13 cellular contexts compared by ENCODE assay signal in the genomic region with DNA sequence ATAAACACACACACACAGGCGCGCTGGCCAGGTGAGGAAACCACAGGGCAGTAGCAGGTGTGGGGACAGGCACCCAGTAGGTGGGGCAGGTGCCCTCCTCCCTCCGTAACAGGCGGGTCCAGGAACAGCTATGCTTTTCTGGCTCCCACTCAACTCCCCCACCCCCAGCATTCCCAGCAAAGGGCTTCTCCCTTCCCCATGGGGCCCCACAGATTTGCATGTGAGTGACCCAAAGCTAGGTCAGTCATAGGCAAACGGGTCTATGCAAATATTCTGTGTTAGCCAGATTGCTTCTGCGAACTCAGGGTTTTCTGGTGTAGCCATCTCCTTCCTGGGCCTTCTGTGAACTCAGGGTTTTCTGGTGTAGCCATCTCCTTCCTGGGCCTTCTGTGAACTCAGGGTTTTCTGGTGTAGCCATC.
DNase-seq lines count a peak whose midpoint lies in the region; ATAC-seq and TF ChIP-seq lines count a peak whose summit lies in the region.
"Had no signal": no experiment of that assay in that cellular context is flagged by ENCODE, and none has a peak within 500 bp of the region (broad histone marks: within the 10 kb centered on the region; RNA-seq: fewer than 3 reads in every experiment).

No MANE protein-coding gene starts in this region.

- H3K27ac Mint-ChIP-seq in natural killer cell treated with Interleukin-12 subunit alpha and Interleukin-12 subunit beta and Interleukin-15 and Interleukin-18, amount 100 ng/mL, for 72 hours, result no peak overlapping the region
- H3K27ac Mint-ChIP-seq in natural killer cell, result no peak overlapping the region
- H3K27ac Mint-ChIP-seq in chondrocyte (ENCODE audit: unreplicated experiment), result peak overlapping the region; percentile 57

- intact Hi-C loops in natural killer cell (cut with micrococcal nuclease), result no loop called here

- ATAC-seq in natural killer cell treated with Interleukin-12 subunit alpha and Interleukin-12 subunit beta and Interleukin-15 and Interleukin-18, amount 100 ng/mL, for 72 hours, result peak in 1 of 2 donors; percentile 58
- ATAC-seq in natural killer cell, result no peak
- ATAC-seq in HG02623 (IDR thresholded peaks at IDR 0.05; ENCODE audit: unreplicated experiment), result no peak

- H3K36me3 Mint-ChIP-seq in natural killer cell treated with Interleukin-12 subunit alpha and Interleukin-12 subunit beta and Interleukin-15 and Interleukin-18, amount 100 ng/mL, for 72 hours, result no peaks in the 10 kb centered on the region
- no peaks in the 10 kb centered on the region for H3K36me3 Mint-ChIP-seq in natural killer cell
- peaks cover 2% of the 10 kb centered on the region for H3K36me3 Mint-ChIP-seq in chondrocyte (ENCODE audit: low read depth)

- peak; percentile 44 for DNase-seq in natural killer cell treated with Interleukin-12 subunit alpha and Interleukin-12 subunit beta and Interleukin-15 and Interleukin-18, amount 100 ng/mL, for 72 hours (ENCODE audit: low spot score)
- DNase-seq in natural killer cell, result no peak
- peak; percentile 53 for DNase-seq in HuH-7.5 (ENCODE audit: low spot score)
- no peak for DNase-seq in chondrocyte (ENCODE audit: low spot score)
- no peak for DNase-seq in H4 (ENCODE audit: low spot score)
- no peak for DNase-seq in ecto neural progenitor cell (ENCODE audit: low spot score)
- no peak for DNase-seq in stimulated activated naive CD4-positive, alpha-beta T cell (lab: John Stamatoyannopoulos, UW)
- DNase-seq: activated CD8-positive, alpha-beta memory T cell treated with anti-CD3 and anti-CD28 coated beads, Interleukin-2, amount 50 U/mL, for 48 hours; C1 segment of cervical spinal cord; dermis blood vessel endothelial cell; GF-D8 had no signal

- no peak for TF ChIP-seq CTCF in natural killer cell (IDR thresholded peaks at IDR 0.05)
- no peak for TF ChIP-seq CTCF in chondrocyte (IDR thresholded peaks at IDR 0.05)

- peaks cover 0 to 10% of the 10 kb centered on the region in 2 donors for H3K27me3 Mint-ChIP-seq in natural killer cell treated with Interleukin-12 subunit alpha and Interleukin-12 subunit beta and Interleukin-15 and Interleukin-18, amount 100 ng/mL, for 72 hours
- H3K27me3 Mint-ChIP-seq in natural killer cell (ENCODE audit: low read depth in 2 of 2) (peaks cover 6% of the 10 kb centered on the region in 2 donors), chondrocyte (ENCODE audit: low read depth) (no peaks in the 10 kb centered on the region)

- H3K9me3 Mint-ChIP-seq in natural killer cell treated with Interleukin-12 subunit alpha and Interleukin-12 subunit beta and Interleukin-15 and Interleukin-18, amount 100 ng/mL, for 72 hours, result no peaks in the 10 kb centered on the region
- no peaks in the 10 kb centered on the region for H3K9me3 Mint-ChIP-seq in natural killer cell
- peaks cover 4% of the 10 kb centered on the region for H3K9me3 Mint-ChIP-seq in chondrocyte (ENCODE audit: low read depth)
- H3K9me3 Mint-ChIP-seq: neural crest cell had no signal

- peaks cover 0 to 3% of the 10 kb centered on the region in 2 donors for H3K4me1 Mint-ChIP-seq in natural killer cell treated with Interleukin-12 subunit alpha and Interleukin-12 subunit beta and Interleukin-15 and Interleukin-18, amount 100 ng/mL, for 72 hours (ENCODE audit: low read depth in 2 of 2)
- peaks cover 0 to 7% of the 10 kb centered on the region in 2 donors for H3K4me1 Mint-ChIP-seq in natural killer cell
- peaks cover 34% of the 10 kb centered on the region for H3K4me1 Mint-ChIP-seq in chondrocyte (ENCODE audit: low read depth)
- H3K4me1 Mint-ChIP-seq: neural crest cell had no signal

- H3K4me3 Mint-ChIP-seq in natural killer cell treated with Interleukin-12 subunit alpha and Interleukin-12 subunit beta and Interleukin-15 and Interleukin-18, amount 100 ng/mL, for 72 hours, result peak overlapping the region; percentile 33
- H3K4me3 Mint-ChIP-seq in natural killer cell, result no peak overlapping the region
- no peak overlapping the region for H3K4me3 Mint-ChIP-seq in chondrocyte (ENCODE audit: unreplicated experiment)
- H3K4me3 Mint-ChIP-seq: neural crest cell had no signal

Comparison
In these comparisons a context has a peak if more than half of its experiments do, and no peak if none do; other contexts are left out.
1. DNase-seq: peak in natural killer cell treated with Interleukin-12 subunit alpha and Interleukin-12 subunit beta and Interleukin-15 and Interleukin-18, amount 100 ng/mL, for 72 hours (single experiment) and HuH-7.5 (single experiment); none in natural killer cell (single experiment), chondrocyte (single experiment), H4 (single experiment), ecto neural progenitor cell (single experiment) and stimulated activated naive CD4-positive, alpha-beta T cell (0 of 6).